Comparison of ENCODE assay signal across 8 cellular contexts in genomic region chr18:76494181-76494540, GRCh38. TPM values are rescaled to one million over a fixed set of nuclear protein-coding genes. Genes with fewer than 3 reads are reported as not detected.
DNase-seq lines count a peak whose midpoint lies in the region; ATAC-seq and TF ChIP-seq lines count a peak whose summit lies in the region.

No MANE protein-coding gene starts in this region.

- in situ Hi-C loops in KBM-7 (cut with MboI; ENCODE audit: low pct_unique_long_range_greater_than_20kb, low sequenced_read_pairs), result no loop called here

- no peaks in the 10 kb centered on the region for H3K4me1 ChIP-seq in breast epithelium

- H3K36me3 ChIP-seq in breast epithelium, result no peaks in the 10 kb centered on the region

- no peak for ATAC-seq in GM18505 (IDR thresholded peaks at IDR 0.05; ENCODE audit: unreplicated experiment)

- H3K9me3 ChIP-seq in breast epithelium, result no peaks in the 10 kb centered on the region

- peak overlapping the region; percentile 72 to 99 (median 78) for H3K4me3 ChIP-seq in breast epithelium

- intact Hi-C loops in breast epithelium (cut with DNase I; ENCODE audit: low total_unique reads), result no loop called here

- DNase-seq in SIG-M5 treated with dmso at 0.1 percent for 504 hours (lab: John Stamatoyannopoulos, UW; ENCODE audit: unreplicated experiment) (peak; percentile 73), SIG-M5 (lab: John Stamatoyannopoulos, UW) (no peak), NCI-H345 treated with DMSO at 0.1 percent for 48 hours (lab: John Stamatoyannopoulos, UW; ENCODE audit: unreplicated experiment) (peak; percentile 49), breast epithelium (ENCODE audit: low spot score in 2 of 2) (no peak), kidney tubule cell (ENCODE audit: low spot score) (peak; percentile 19), KBM-7 (no peak)

- TF ChIP-seq POLR2A in breast epithelium (IDR thresholded peaks at IDR 0.05) (no peak), GM18505 (IDR thresholded peaks at IDR 0.05; ENCODE audit: borderline replicate concordance, extremely low read depth, insufficient read depth, insufficient read length) (no peak)

- H3K27ac ChIP-seq in breast epithelium, result peak overlapping the region; percentile 93 to 94
- H3K27ac ChIP-seq in temporal lobe (ENCODE audit: low read depth, low read length), result peak overlapping the region; percentile 30

- TF ChIP-seq CTCF in breast epithelium (IDR thresholded peaks at IDR 0.05), result no peak

- H3K27me3 ChIP-seq in breast epithelium, result no peaks in the 10 kb centered on the region

RNA-seq across cellular contexts. Expression of gene ZNF516, which starts 0.9 kb away (rescaled TPM):
- 10 to 100 TPM; 12.0 to 33.4 (median 24.0) TPM for total RNA-seq in breast epithelium
- 13.0 TPM for total RNA-seq in temporal lobe

Comparison
In these comparisons a context has a peak if more than half of its experiments do, and no peak if none do; other contexts are left out.
1. DNase-seq: peak in SIG-M5 treated with dmso at 0.1 percent for 504 hours (single experiment), NCI-H345 treated with DMSO at 0.1 percent for 48 hours (single experiment) and kidney tubule cell (single experiment); none in SIG-M5 (single experiment), breast epithelium (0 of 2) and KBM-7 (single experiment).